Comparison of ENCODE assay signal across 9 cellular contexts in the genomic region with DNA sequence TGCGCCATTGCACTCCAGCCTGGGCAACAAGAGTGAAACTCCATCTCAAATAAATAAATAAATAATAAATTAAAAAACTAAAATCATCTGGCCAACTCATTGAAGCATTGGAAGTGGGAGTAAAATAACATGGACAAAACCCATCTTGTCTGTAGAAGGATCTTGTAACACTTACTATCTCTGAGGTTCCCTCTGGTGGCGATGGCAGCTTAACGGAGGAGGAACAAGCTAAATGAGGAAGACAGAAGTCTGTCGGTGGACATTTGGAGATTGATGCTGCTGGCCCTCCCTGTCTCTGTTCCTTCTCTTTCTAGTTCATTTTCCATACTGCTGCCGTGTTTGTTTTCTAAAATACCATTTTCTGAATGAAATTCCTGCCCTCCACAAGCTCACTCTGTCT. TPM values are rescaled to one million over a fixed set of nuclear protein-coding genes. Genes with fewer than 3 reads are reported as not detected.
DNase-seq lines count a peak whose midpoint lies in the region; ATAC-seq, FAIRE-seq and TF ChIP-seq lines count a peak whose summit lies in the region.
"Had no signal": no experiment of that assay in that cellular context is flagged by ENCODE, and none has a peak within 500 bp of the region (broad histone marks: within the 10 kb centered on the region; RNA-seq: fewer than 3 reads in every experiment).

No MANE protein-coding gene starts in this region.

- peak; percentile 62 for DNase-seq in activated CD4-positive, alpha-beta T cell treated with anti-CD3 and anti-CD28 coated beads, Interleukin-2, amount 10 ng/mL, durations not matched to agents 24 days and 14 days
- no peak for DNase-seq in activated CD4-positive, alpha-beta T cell treated with anti-CD3 and anti-CD28 coated beads for 1 hour
- DNase-seq in Peyer's patch = peak in 1 of 3 donors; percentile 72
- DNase-seq in foreskin fibroblast = no peak
- peak; percentile 50 for DNase-seq in small intestine
- no peak for DNase-seq in cortex of kidney (lab: John Stamatoyannopoulos, UW)

- no peak for TF ChIP-seq POLR2A in Peyer's patch (IDR thresholded peaks at IDR 0.05)

- FAIRE-seq in small intestine (lab: Jason Lieb, UNC) = no peak

- H3K9me3 ChIP-seq in Peyer's patch (no peaks in the 10 kb centered on the region), small intestine (ENCODE audit: control insufficient read depth, low read depth) (no peaks in the 10 kb centered on the region)

- WGBS in small intestine, 3 donors = 62 to 73% (median 69%) methylated on average over 5 of the region's 5 CpGs

- TF ChIP-seq CTCF in Peyer's patch (IDR thresholded peaks at IDR 0.05) = peak in 4 of 6 experiments; percentile 19 to 55 (median 44)
- TF ChIP-seq CTCF in foreskin fibroblast (IDR thresholded peaks at IDR 0.05; ENCODE audit: low read depth, low read length) = peak; percentile 19

- no peaks in the 10 kb centered on the region for H3K27me3 Mint-ChIP-seq in activated CD4-positive, alpha-beta T cell treated with anti-CD3 and anti-CD28 coated beads, Interleukin-2, amount 10 ng/mL, durations not matched to agents 24 days and 14 days
- H3K27me3 Mint-ChIP-seq: natural killer cell treated with Interleukin-12 subunit alpha and Interleukin-12 subunit beta and Interleukin-15 and Interleukin-18, amount 100 ng/mL, for 72 hours had no signal

- H3K27me3 ChIP-seq in Peyer's patch = no peaks in the 10 kb centered on the region
- H3K27me3 ChIP-seq in small intestine (ENCODE audit: control insufficient read depth in 2 of 2, insufficient read depth in 2 of 2, low read length in 2 of 2) = no peaks in the 10 kb centered on the region

- H3K27ac ChIP-seq in Peyer's patch = no peak overlapping the region
- no peak overlapping the region for H3K27ac ChIP-seq in small intestine (ENCODE audit: low read depth in 1 of 2, low read length in 1 of 2)

- no peaks in the 10 kb centered on the region for H3K9me3 Mint-ChIP-seq in activated CD4-positive, alpha-beta T cell treated with anti-CD3 and anti-CD28 coated beads, Interleukin-2, amount 10 ng/mL, durations not matched to agents 24 days and 14 days
- H3K9me3 Mint-ChIP-seq: natural killer cell treated with Interleukin-12 subunit alpha and Interleukin-12 subunit beta and Interleukin-15 and Interleukin-18, amount 100 ng/mL, for 72 hours had no signal

- H3K4me3 ChIP-seq in Peyer's patch (no peak overlapping the region), foreskin fibroblast (ENCODE audit: low read depth in 1 of 2, low read length in 2 of 2) (no peak overlapping the region), small intestine (ENCODE audit: low read depth in 1 of 2, low read length in 2 of 2) (no peak overlapping the region)

- ATAC-seq in HG03520 (IDR thresholded peaks at IDR 0.05; ENCODE audit: unreplicated experiment) = no peak
- no peak for ATAC-seq in HG03280 (IDR thresholded peaks at IDR 0.05; ENCODE audit: unreplicated experiment)
- ATAC-seq: natural killer cell treated with Interleukin-12 subunit alpha and Interleukin-12 subunit beta and Interleukin-15 and Interleukin-18, amount 100 ng/mL, for 72 hours had no signal

- H3K27ac Mint-ChIP-seq in activated CD4-positive, alpha-beta T cell treated with anti-CD3 and anti-CD28 coated beads, Interleukin-2, amount 10 ng/mL, durations not matched to agents 24 days and 14 days = no peak overlapping the region
- H3K27ac Mint-ChIP-seq: natural killer cell treated with Interleukin-12 subunit alpha and Interleukin-12 subunit beta and Interleukin-15 and Interleukin-18, amount 100 ng/mL, for 72 hours had no signal

- H3K36me3 Mint-ChIP-seq in activated CD4-positive, alpha-beta T cell treated with anti-CD3 and anti-CD28 coated beads, Interleukin-2, amount 10 ng/mL, durations not matched to agents 24 days and 14 days (ENCODE audit: low read depth) = peaks cover 78% of the 10 kb centered on the region

- H3K36me3 ChIP-seq in Peyer's patch (peaks cover 0 to 85% (median 0%) of the 10 kb centered on the region in 3 donors), small intestine (ENCODE audit: control insufficient read depth in 2 of 2, insufficient read depth in 2 of 2, low read length in 2 of 2) (peaks cover 10 to 24% of the 10 kb centered on the region in 2 donors)

- intact Hi-C loops in activated CD4-positive, alpha-beta T cell treated with anti-CD3 and anti-CD28 coated beads, Interleukin-2, amount 10 ng/mL, durations not matched to agents 24 days and 14 days (cut with micrococcal nuclease) = loop anchor here (5.0 kb wide), 1 partner anchor 239 kb away; a partner anchor contains a TSS

- H3K4me3 Mint-ChIP-seq in activated CD4-positive, alpha-beta T cell treated with anti-CD3 and anti-CD28 coated beads, Interleukin-2, amount 10 ng/mL, durations not matched to agents 24 days and 14 days = no peak overlapping the region
- H3K4me3 Mint-ChIP-seq: natural killer cell treated with Interleukin-12 subunit alpha and Interleukin-12 subunit beta and Interleukin-15 and Interleukin-18, amount 100 ng/mL, for 72 hours had no signal

- H3K4me1 Mint-ChIP-seq in activated CD4-positive, alpha-beta T cell treated with anti-CD3 and anti-CD28 coated beads, Interleukin-2, amount 10 ng/mL, durations not matched to agents 24 days and 14 days = peaks cover 4% of the 10 kb centered on the region

- H3K4me1 ChIP-seq in Peyer's patch (no peaks in the 10 kb centered on the region), small intestine (ENCODE audit: control insufficient read depth in 2 of 2, insufficient read depth in 1 of 2, low read depth in 1 of 2, low read length in 1 of 2) (no peaks in the 10 kb centered on the region)

RNA-seq across cellular contexts. Expression of a gene that starts 43.4 kb away (rescaled TPM):
- total RNA-seq in activated CD4-positive, alpha-beta T cell treated with anti-CD3 and anti-CD28 coated beads, Interleukin-2, amount 10 ng/mL, durations not matched to agents 24 days and 14 days = 47.0 and 52.8 TPM in 2 replicates
- 10 to 100 TPM; 35.6 to 54.5 (median 37.2) TPM for total RNA-seq in Peyer's patch
- polyA plus RNA-seq in small intestine = 1 to 10 TPM; 5.1 to 8.7 (median 7.9) TPM

Comparison
In these comparisons a context has a peak if more than half of its experiments do, and no peak if none do; other contexts are left out.
1. DNase-seq: peak in activated CD4-positive, alpha-beta T cell treated with anti-CD3 and anti-CD28 coated beads, Interleukin-2, amount 10 ng/mL, durations not matched to agents 24 days and 14 days (single experiment) and small intestine (single experiment); none in activated CD4-positive, alpha-beta T cell treated with anti-CD3 and anti-CD28 coated beads for 1 hour (single experiment), foreskin fibroblast (0 of 2) and cortex of kidney (single experiment).